9 cellular contexts compared by ENCODE assay signal in the genomic region with DNA sequence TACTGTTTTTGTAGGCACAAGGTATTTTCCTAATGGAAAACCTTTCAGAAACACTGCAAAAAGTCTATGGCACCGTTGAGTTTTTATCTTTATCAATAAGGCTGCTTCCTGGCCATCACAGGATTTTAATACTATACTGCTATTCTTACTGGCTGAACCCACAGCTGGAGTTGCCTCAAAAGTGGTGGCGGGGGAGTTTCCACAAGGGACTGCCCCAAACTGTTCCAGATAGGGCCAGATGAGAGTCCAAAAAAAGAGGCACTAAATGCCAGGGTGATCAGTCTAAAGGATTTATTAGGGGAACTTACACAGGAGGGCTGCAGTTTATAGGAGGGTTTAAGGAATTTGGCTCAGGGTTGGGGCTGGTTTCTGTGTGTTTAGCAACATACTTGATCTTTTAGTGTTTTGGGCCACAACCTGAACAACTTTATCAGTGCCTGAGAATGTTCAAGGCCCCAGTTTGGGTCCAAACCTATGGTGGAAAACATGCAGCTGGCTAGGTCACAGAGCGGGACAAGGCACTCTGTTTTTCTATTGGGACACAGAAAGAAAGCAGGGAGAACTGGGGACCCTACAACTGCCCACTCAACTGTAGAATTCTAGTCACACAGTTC. TPM values are rescaled to one million over a fixed set of nuclear protein-coding genes. Genes with fewer than 3 reads are reported as not detected.
DNase-seq lines count a peak whose midpoint lies in the region; ATAC-seq and TF ChIP-seq lines count a peak whose summit lies in the region.
"Had no signal": no experiment of that assay in that cellular context is flagged by ENCODE, and none has a peak within 500 bp of the region (broad histone marks: within the 10 kb centered on the region; RNA-seq: fewer than 3 reads in every experiment).

No MANE protein-coding gene starts in this region.

- H3K4me1 ChIP-seq in psoas muscle (peaks cover 21% of the 10 kb centered on the region), left ventricle myocardium inferior (peaks cover 25% of the 10 kb centered on the region)

- H3K27ac ChIP-seq in psoas muscle (no peak overlapping the region), left ventricle myocardium inferior (replicated peaks) (no peak overlapping the region)

- H3K36me3 ChIP-seq in psoas muscle (ENCODE audit: insufficient read depth in 1 of 2, low read depth in 1 of 2): peaks cover 3 to 28% of the 10 kb centered on the region in 2 donors
- peaks cover 9% of the 10 kb centered on the region for H3K36me3 ChIP-seq in left ventricle myocardium inferior

- peak; percentile 31 for DNase-seq in GM13976 (ENCODE audit: low spot score)
- peak; percentile 50 for DNase-seq in activated naive CD8-positive, alpha-beta T cell treated with anti-CD3 and anti-CD28 coated beads for 36 hours
- no peak for DNase-seq in KBM-7
- DNase-seq in NOMO-1 (lab: John Stamatoyannopoulos, UW; ENCODE audit: unreplicated experiment in 2 of 2): no peak
- DNase-seq in psoas muscle: no peak
- no peak for DNase-seq in left ventricle myocardium inferior
- DNase-seq: NCI-H510A had no signal

- H3K9me3 ChIP-seq in psoas muscle: no peaks in the 10 kb centered on the region
- no peaks in the 10 kb centered on the region for H3K9me3 ChIP-seq in left ventricle myocardium inferior (replicated peaks)

- ATAC-seq in GM21360 (IDR thresholded peaks at IDR 0.05; ENCODE audit: unreplicated experiment) (peak; percentile 67), HG03159 (IDR thresholded peaks at IDR 0.05; ENCODE audit: unreplicated experiment) (peak; percentile 59), psoas muscle (no peak)

- peaks cover 29% of the 10 kb centered on the region for H3K36me3 Mint-ChIP-seq in activated naive CD8-positive, alpha-beta T cell treated with anti-CD3 and anti-CD28 coated beads for 36 hours

- H3K27me3 ChIP-seq in psoas muscle (ENCODE audit: insufficient read depth in 3 of 3, low read length in 2 of 3) (no peaks in the 10 kb centered on the region), left ventricle myocardium inferior (ENCODE audit: low read depth) (no peaks in the 10 kb centered on the region)

- intact Hi-C loops in psoas muscle (cut with DNase I): no loop called here
- intact Hi-C loops in left ventricle myocardium inferior (cut with micrococcal nuclease): no loop called here

- H3K4me3 ChIP-seq in psoas muscle: no peak overlapping the region
- H3K4me3 ChIP-seq in left ventricle myocardium inferior: no peak overlapping the region

- no peaks in the 10 kb centered on the region for H3K27me3 Mint-ChIP-seq in activated naive CD8-positive, alpha-beta T cell treated with anti-CD3 and anti-CD28 coated beads for 36 hours

- peaks cover 40% of the 10 kb centered on the region for H3K4me1 Mint-ChIP-seq in activated naive CD8-positive, alpha-beta T cell treated with anti-CD3 and anti-CD28 coated beads for 36 hours

- H3K4me3 Mint-ChIP-seq in activated naive CD8-positive, alpha-beta T cell treated with anti-CD3 and anti-CD28 coated beads for 36 hours: no peak overlapping the region

- 91 to 97% (median 92%) methylated on average over 3 of the region's 3 CpGs for WGBS in psoas muscle, 3 donors

- peak overlapping the region; percentile 71 for H3K27ac Mint-ChIP-seq in activated naive CD8-positive, alpha-beta T cell treated with anti-CD3 and anti-CD28 coated beads for 36 hours

- TF ChIP-seq CTCF in GM13976 (IDR thresholded peaks at IDR 0.05; ENCODE audit: borderline replicate concordance, control extremely low read depth, extremely low read depth, insufficient read depth, missing control alignments): no peak
- TF ChIP-seq CTCF in psoas muscle (IDR thresholded peaks at IDR 0.05): no peak
- TF ChIP-seq CTCF in left ventricle myocardium inferior (IDR thresholded peaks at IDR 0.05; ENCODE audit: borderline replicate concordance): no peak

- in situ Hi-C loops in GM13976 (cut with MboI; ENCODE audit: low sequenced_read_pairs, unreplicated experiment) (no loop called here), KBM-7 (cut with MboI; ENCODE audit: low pct_unique_long_range_greater_than_20kb, low sequenced_read_pairs) (no loop called here)

- H3K9me3 Mint-ChIP-seq in activated naive CD8-positive, alpha-beta T cell treated with anti-CD3 and anti-CD28 coated beads for 36 hours: no peaks in the 10 kb centered on the region

RNA-seq across cellular contexts. Expression of gene STAM, which starts 41.4 kb away (rescaled TPM):
- 10 to 100 TPM; 21.6 to 22.7 TPM for total RNA-seq in activated naive CD8-positive, alpha-beta T cell treated with anti-CD3 and anti-CD28 coated beads for 36 hours
- total RNA-seq in psoas muscle (10 to 100 TPM; 22.1 to 42.4 (median 36.1) TPM), left ventricle myocardium inferior (21.3 TPM)
- polyA plus RNA-seq in psoas muscle: 10 to 100 TPM; 16.3 to 31.9 (median 20.0) TPM

Comparison
In these comparisons a context has a peak if more than half of its experiments do, and no peak if none do; other contexts are left out.
1. DNase-seq: peak in GM13976 (single experiment) and activated naive CD8-positive, alpha-beta T cell treated with anti-CD3 and anti-CD28 coated beads for 36 hours (single experiment); none in KBM-7 (single experiment), NOMO-1 (0 of 2), psoas muscle (0 of 2) and left ventricle myocardium inferior (single experiment).
2. ATAC-seq: peak in GM21360 (single experiment) and HG03159 (single experiment); none in psoas muscle (0 of 4).